Comparison of ENCODE assay signal across 9 cellular contexts in the genomic region with DNA sequence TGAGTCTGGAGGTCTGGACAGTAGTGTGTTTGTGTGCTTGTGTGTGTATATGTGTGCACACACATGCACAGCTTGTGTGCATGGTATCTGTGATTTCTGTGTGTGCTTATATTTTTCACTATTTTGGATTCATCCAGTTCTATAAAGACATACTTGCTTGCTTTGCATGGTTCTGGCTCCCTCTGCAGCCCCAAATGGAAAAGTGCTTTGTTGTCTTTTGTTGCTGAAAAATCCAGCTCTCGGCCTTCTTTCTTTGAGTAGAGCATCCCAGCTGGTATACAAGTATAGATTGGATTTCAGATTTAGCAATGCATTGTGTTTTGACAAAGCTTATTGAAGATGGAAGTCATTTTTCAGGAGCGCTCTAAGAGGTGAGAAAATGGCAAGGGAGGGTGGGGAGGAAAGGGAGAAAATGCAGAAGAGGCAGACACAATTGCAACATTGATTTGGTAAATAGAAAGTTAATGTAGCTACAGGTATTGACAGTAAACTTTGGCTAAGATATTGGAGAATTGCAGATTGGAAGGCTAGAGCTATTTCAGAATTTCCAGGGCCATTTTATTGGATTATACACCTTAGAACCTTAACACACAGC.
DNase-seq lines count a peak whose midpoint lies in the region; ATAC-seq and TF ChIP-seq lines count a peak whose summit lies in the region.
"Had no signal": no experiment of that assay in that cellular context is flagged by ENCODE, and none has a peak within 500 bp of the region (broad histone marks: within the 10 kb centered on the region; RNA-seq: fewer than 3 reads in every experiment).

No MANE protein-coding gene starts in this region.

- TF ChIP-seq CTCF in sigmoid colon (IDR thresholded peaks at IDR 0.05) = peak; percentile 41 to 67 (median 56)

- intact Hi-C loops in head of caudate nucleus (cut with DNase I) = no loop called here
- intact Hi-C loops in sigmoid colon (cut with DNase I) = no loop called here

- no peak overlapping the region for H3K4me3 ChIP-seq in sigmoid colon

- no peaks in the 10 kb centered on the region for H3K9me3 ChIP-seq in sigmoid colon

- no peaks in the 10 kb centered on the region for H3K36me3 Mint-ChIP-seq in activated T-cell treated with anti-CD3 and anti-CD28 coated beads, Interleukin-2, amount 50 U/mL, for 24 hours (ENCODE audit: low read depth)
- H3K36me3 Mint-ChIP-seq in activated naive CD4-positive, alpha-beta T cell treated with anti-CD3 and anti-CD28 coated beads, Interleukin-2, amount 50 U/mL, for 72 hours = no peaks in the 10 kb centered on the region

- H3K4me1 Mint-ChIP-seq in activated T-cell treated with anti-CD3 and anti-CD28 coated beads, Interleukin-2, amount 50 U/mL, for 24 hours (ENCODE audit: low read depth) = no peaks in the 10 kb centered on the region

- no peak for ATAC-seq in activated naive CD4-positive, alpha-beta T cell treated with anti-CD3 and anti-CD28 coated beads, Interleukin-2, amount 50 U/mL, for 72 hours

- no peak overlapping the region for H3K27ac Mint-ChIP-seq in activated T-cell treated with anti-CD3 and anti-CD28 coated beads, Interleukin-2, amount 50 U/mL, for 24 hours
- H3K27ac Mint-ChIP-seq in activated naive CD4-positive, alpha-beta T cell treated with anti-CD3 and anti-CD28 coated beads, Interleukin-2, amount 50 U/mL, for 72 hours = no peak overlapping the region
- H3K27ac Mint-ChIP-seq: stimulated activated naive CD8-positive, alpha-beta T cell treated with anti-CD3 and anti-CD28 coated beads, Interleukin-15, Interleukin-2, amounts not matched to agents 100 ng/mL and 50 ng/mL, for 24 hours had no signal

- H3K4me1 ChIP-seq in sigmoid colon = peaks cover 0 to 20% (median 10%) of the 10 kb centered on the region in 4 donors

- no peak overlapping the region for H3K4me3 Mint-ChIP-seq in activated T-cell treated with anti-CD3 and anti-CD28 coated beads, Interleukin-2, amount 50 U/mL, for 24 hours
- H3K4me3 Mint-ChIP-seq: stimulated activated naive CD8-positive, alpha-beta T cell treated with anti-CD3 and anti-CD28 coated beads, Interleukin-15, Interleukin-2, amounts not matched to agents 100 ng/mL and 50 ng/mL, for 24 hours had no signal

- H3K36me3 ChIP-seq in sigmoid colon = no peaks in the 10 kb centered on the region

- no peak overlapping the region for H3K27ac ChIP-seq in sigmoid colon

- no peaks in the 10 kb centered on the region for H3K9me3 Mint-ChIP-seq in activated T-cell treated with anti-CD3 and anti-CD28 coated beads, Interleukin-2, amount 50 U/mL, for 24 hours
- H3K9me3 Mint-ChIP-seq in activated naive CD4-positive, alpha-beta T cell treated with anti-CD3 and anti-CD28 coated beads, Interleukin-2, amount 50 U/mL, for 72 hours = peaks cover 4 to 6% of the 10 kb centered on the region in 2 donors
- H3K9me3 Mint-ChIP-seq: stimulated activated naive CD8-positive, alpha-beta T cell treated with anti-CD3 and anti-CD28 coated beads, Interleukin-15, Interleukin-2, amounts not matched to agents 100 ng/mL and 50 ng/mL, for 24 hours had no signal

- TF ChIP-seq POLR2A in sigmoid colon (IDR thresholded peaks at IDR 0.05) = no peak

- no peak for TF ChIP-seq EP300 in sigmoid colon (IDR thresholded peaks at IDR 0.05)

- DNase-seq in AML-193 (lab: John Stamatoyannopoulos, UW) (peak; percentile 3 to 6), HT-29 (ENCODE audit: low spot score) (peak; percentile 12), RKO (ENCODE audit: low spot score) (peak; percentile 30), head of caudate nucleus (peak in 41 of 42 donors; percentile 22 to 82 (median 60)), sigmoid colon (no peak), hepatic stellate cell (ENCODE audit: low spot score) (no peak)
- DNase-seq in activated T-cell treated with anti-CD3 and anti-CD28 coated beads, Interleukin-2, amount 50 U/mL, for 24 hours = no peak
- DNase-seq in activated naive CD4-positive, alpha-beta T cell treated with anti-CD3 and anti-CD28 coated beads, Interleukin-2, amount 50 U/mL, for 72 hours (ENCODE audit: low spot score in 2 of 2) = no peak

- 44 to 66% methylated on average over 2 of the region's 2 CpGs for WGBS in sigmoid colon, 2 donors

- H3K27me3 Mint-ChIP-seq in activated T-cell treated with anti-CD3 and anti-CD28 coated beads, Interleukin-2, amount 50 U/mL, for 24 hours = no peaks in the 10 kb centered on the region
- H3K27me3 Mint-ChIP-seq: stimulated activated naive CD8-positive, alpha-beta T cell treated with anti-CD3 and anti-CD28 coated beads, Interleukin-15, Interleukin-2, amounts not matched to agents 100 ng/mL and 50 ng/mL, for 24 hours had no signal

- no peaks in the 10 kb centered on the region for H3K27me3 ChIP-seq in sigmoid colon

Comparison
In these comparisons a context has a peak if more than half of its experiments do, and no peak if none do; other contexts are left out.
1. DNase-seq: peak in AML-193 (2 of 2), HT-29 (single experiment), RKO (single experiment) and head of caudate nucleus (41 of 42); none in sigmoid colon (single experiment), hepatic stellate cell (single experiment), activated T-cell treated with anti-CD3 and anti-CD28 coated beads, Interleukin-2, amount 50 U/mL, for 24 hours (single experiment) and activated naive CD4-positive, alpha-beta T cell treated with anti-CD3 and anti-CD28 coated beads, Interleukin-2, amount 50 U/mL, for 72 hours (0 of 2).